In genomic region chr6:134774244-134774643, GRCh38 we compare ENCODE assay signal across 17 cellular contexts.
DNase-seq lines count a peak whose midpoint lies in the region; ATAC-seq, FAIRE-seq and TF ChIP-seq lines count a peak whose summit lies in the region.
"Had no signal": no experiment of that assay in that cellular context is flagged by ENCODE, and none has a peak within 500 bp of the region (broad histone marks: within the 10 kb centered on the region; RNA-seq: fewer than 3 reads in every experiment).

No MANE protein-coding gene starts in this region.

- H3K4me3 ChIP-seq in pancreas = no peak overlapping the region
- H3K4me3 ChIP-seq: Peyer's patch had no signal

- no peaks in the 10 kb centered on the region for H3K27me3 Mint-ChIP-seq in chondrocyte (ENCODE audit: low read depth)
- H3K27me3 Mint-ChIP-seq: activated naive CD8-positive, alpha-beta T cell treated with anti-CD3 and anti-CD28 coated beads, Interleukin-2, amount 50 U/mL, for 24 hours had no signal

- DNase-seq in EH (ENCODE audit: low read depth) (peak; percentile 68), NCI-H226 (peak; percentile 36), chondrocyte (ENCODE audit: low spot score) (no peak), left kidney (ENCODE audit: low read depth, low spot score) (peak; percentile 21), NCI-H128 (lab: John Stamatoyannopoulos, UW; ENCODE audit: unreplicated experiment) (no peak), NCI-H526 treated with DMSO at 0.1 percent for 48 hours (lab: John Stamatoyannopoulos, UW) (no peak), GDM1 (lab: John Stamatoyannopoulos, UW) (no peak), pancreas (no peak)
- DNase-seq: activated CD4-positive, alpha-beta T cell treated with anti-CD3 and anti-CD28 coated beads for 48 hours; activated naive CD8-positive, alpha-beta T cell treated with anti-CD3 and anti-CD28 coated beads, Interleukin-2, amount 50 U/mL, for 24 hours; activated T-cell treated with anti-CD3 and anti-CD28 coated beads, Interleukin-2, amount 50 U/mL, for 1 hour; left colon; naive thymus-derived CD4-positive, alpha-beta T cell; NCI-H1048; NCI-H526; Peyer's patch; T-helper 2 cell had no signal

- ATAC-seq in pancreas = no peak
- ATAC-seq: activated naive CD8-positive, alpha-beta T cell treated with anti-CD3 and anti-CD28 coated beads, Interleukin-2, amount 50 U/mL, for 24 hours; left colon; naive thymus-derived CD4-positive, alpha-beta T cell had no signal

- no peaks in the 10 kb centered on the region for H3K9me3 ChIP-seq in pancreas
- H3K9me3 ChIP-seq: Peyer's patch had no signal

- TF ChIP-seq CTCF in chondrocyte (IDR thresholded peaks at IDR 0.05) = no peak
- TF ChIP-seq CTCF in pancreas (IDR thresholded peaks at IDR 0.05) = no peak

- no peaks in the 10 kb centered on the region for H3K36me3 Mint-ChIP-seq in chondrocyte (ENCODE audit: low read depth)

- H3K27me3 ChIP-seq in pancreas = no peaks in the 10 kb centered on the region
- H3K27me3 ChIP-seq: Peyer's patch had no signal

- peaks cover 16% of the 10 kb centered on the region for H3K9me3 Mint-ChIP-seq in chondrocyte (ENCODE audit: low read depth)

- no peak overlapping the region for H3K27ac ChIP-seq in pancreas

- no peak for FAIRE-seq in pancreas (lab: Jason Lieb, UNC)

- H3K36me3 ChIP-seq in pancreas = no peaks in the 10 kb centered on the region
- H3K36me3 ChIP-seq: Peyer's patch had no signal

- no peaks in the 10 kb centered on the region for H3K4me1 ChIP-seq in pancreas
- H3K4me1 ChIP-seq: Peyer's patch had no signal

- H3K27ac Mint-ChIP-seq in chondrocyte (ENCODE audit: unreplicated experiment) = peak overlapping the region; percentile 27
- H3K27ac Mint-ChIP-seq: activated naive CD8-positive, alpha-beta T cell treated with anti-CD3 and anti-CD28 coated beads, Interleukin-2, amount 50 U/mL, for 24 hours; naive thymus-derived CD4-positive, alpha-beta T cell had no signal

- H3K4me1 Mint-ChIP-seq in chondrocyte (ENCODE audit: low read depth) = peaks cover 15% of the 10 kb centered on the region
- H3K4me1 Mint-ChIP-seq: activated naive CD8-positive, alpha-beta T cell treated with anti-CD3 and anti-CD28 coated beads, Interleukin-2, amount 50 U/mL, for 24 hours; naive thymus-derived CD4-positive, alpha-beta T cell had no signal

- no peak overlapping the region for H3K4me3 Mint-ChIP-seq in chondrocyte (ENCODE audit: unreplicated experiment)
- H3K4me3 Mint-ChIP-seq: activated naive CD8-positive, alpha-beta T cell treated with anti-CD3 and anti-CD28 coated beads, Interleukin-2, amount 50 U/mL, for 24 hours; naive thymus-derived CD4-positive, alpha-beta T cell had no signal

- intact Hi-C loops in pancreas (cut with DNase I) = no loop called here

Comparison
In these comparisons a context has a peak if more than half of its experiments do, and no peak if none do; other contexts are left out.
1. DNase-seq: peak in EH (single experiment), NCI-H226 (single experiment) and left kidney (single experiment); none in chondrocyte (single experiment), NCI-H128 (single experiment), NCI-H526 treated with DMSO at 0.1 percent for 48 hours (single experiment), GDM1 (single experiment) and pancreas (0 of 6).